32 cellular contexts compared by ENCODE assay signal in genomic region chr16:78447164-78447563, GRCh38.
"Had no signal": no experiment of that assay in that cellular context is flagged by ENCODE, and none has a peak within 500 bp of the region (broad histone marks: within the 10 kb centered on the region; RNA-seq: fewer than 3 reads in every experiment).

No MANE protein-coding gene starts in this region.

- H3K9me3 ChIP-seq: neutrophil, ovary, psoas muscle, spleen, thoracic aorta, thyroid gland, tibial nerve, upper lobe of left lung, vagina had no signal

- H3K27ac Mint-ChIP-seq: naive thymus-derived CD4-positive, alpha-beta T cell; natural killer cell; nephron progenitor cell; progenitor cell of endocrine pancreas; stimulated activated memory B cell treated with anti-CD40 and anti-IgM and Interleukin-4, amounts not matched to agents 10 μg/mL and 1 μg/mL and 100 μg/mL, for 72 hours; stimulated activated naive CD8-positive, alpha-beta T cell treated with anti-CD3 and anti-CD28 coated beads, Interleukin-15, amount 100 ng/mL, for 72 hours had no signal

- FAIRE-seq: urothelium cell line had no signal

- H3K36me3 Mint-ChIP-seq: natural killer cell; stimulated activated memory B cell treated with anti-CD40 and anti-IgM and Interleukin-4, amounts not matched to agents 10 μg/mL and 1 μg/mL and 100 μg/mL, for 72 hours had no signal

- H3K27me3 Mint-ChIP-seq: naive thymus-derived CD4-positive, alpha-beta T cell; progenitor cell of endocrine pancreas; stimulated activated memory B cell treated with anti-CD40 and anti-IgM and Interleukin-4, amounts not matched to agents 10 μg/mL and 1 μg/mL and 100 μg/mL, for 72 hours; stimulated activated naive CD8-positive, alpha-beta T cell treated with anti-CD3 and anti-CD28 coated beads, Interleukin-15, amount 100 ng/mL, for 72 hours had no signal

- H2AFZ ChIP-seq: parathyroid adenoma had no signal

- H3K9me3 Mint-ChIP-seq: natural killer cell; nephron progenitor cell; stimulated activated memory B cell treated with anti-CD40 and anti-IgM and Interleukin-4, amounts not matched to agents 10 μg/mL and 1 μg/mL and 100 μg/mL, for 72 hours; stimulated activated naive CD8-positive, alpha-beta T cell treated with anti-CD3 and anti-CD28 coated beads, Interleukin-15, amount 100 ng/mL, for 72 hours had no signal

- H3K27me3 ChIP-seq: neutrophil, ovary, spleen, thyroid gland, tibial nerve, upper lobe of left lung, vagina had no signal

- H3K9ac ChIP-seq: parathyroid adenoma had no signal

- H3K4me2 ChIP-seq: smooth muscle cell had no signal

- H3K36me3 ChIP-seq: neutrophil, ovary, spleen, thoracic aorta, thyroid gland, tibial nerve, upper lobe of left lung, vagina had no signal

- H3K4me1 ChIP-seq: psoas muscle, spleen, upper lobe of left lung had no signal

- H3K4me3 Mint-ChIP-seq: natural killer cell; nephron progenitor cell; neural crest cell; stimulated activated memory B cell treated with anti-CD40 and anti-IgM and Interleukin-4, amounts not matched to agents 10 μg/mL and 1 μg/mL and 100 μg/mL, for 72 hours; stimulated activated naive CD8-positive, alpha-beta T cell treated with anti-CD3 and anti-CD28 coated beads, Interleukin-15, amount 100 ng/mL, for 72 hours had no signal

- DNase-seq: naive thymus-derived CD4-positive, alpha-beta T cell; natural killer cell; nephron progenitor cell; nucleus accumbens; ovary; posterior cingulate gyrus; psoas muscle; right cardiac atrium; spleen; stimulated activated CD4-positive, alpha-beta T cell treated with anti-CD3 and anti-CD28 coated beads, Interleukin-12 subunit alpha, Interleukin-12 subunit beta, amount 100 ng/mL, for 4 hours; stimulated activated CD4-positive, alpha-beta T cell treated with anti-CD3 and anti-CD28 coated beads, Interleukin-1b, Interleukin-23, amount 100 ng/mL, for 48 hours; stimulated activated CD4-positive, alpha-beta T cell treated with anti-CD3 and anti-CD28 coated beads, Interleukin-4, amount 100 ng/mL, for 1 hour; stimulated activated CD4-positive, alpha-beta T cell treated with anti-CD3 and anti-CD28 coated beads, Interleukin-4, amount 100 ng/mL, for 4 hours; stimulated activated CD8-positive, alpha-beta memory T cell treated with anti-CD3 and anti-CD28 coated beads, Interleukin-4, amount 100 ng/mL, for 48 hours; stimulated activated naive CD4-positive, alpha-beta T cell; stimulated activated naive CD8-positive, alpha-beta T cell treated with anti-CD3 and anti-CD28 coated beads, Interleukin-15, amount 100 ng/mL, for 72 hours; stimulated activated naive CD8-positive, alpha-beta T cell treated with anti-CD3 and anti-CD28 coated beads, Interleukin-15, Interleukin-2, amounts not matched to agents 100 U/mL and 50 U/mL, for 24 hours; thyroid gland; trophoblast cell; upper lobe of left lung had no signal

- ATAC-seq: naive thymus-derived CD4-positive, alpha-beta T cell; natural killer cell; psoas muscle; right cardiac atrium; sciatic nerve; stimulated activated memory B cell treated with anti-CD40 and anti-IgM and Interleukin-4, amounts not matched to agents 10 μg/mL and 1 μg/mL and 100 μg/mL, for 72 hours; stimulated activated naive CD8-positive, alpha-beta T cell treated with anti-CD3 and anti-CD28 coated beads, Interleukin-15, amount 100 ng/mL, for 72 hours; stimulated activated naive CD8-positive, alpha-beta T cell treated with anti-CD3 and anti-CD28 coated beads, Interleukin-15, Interleukin-2, amounts not matched to agents 100 U/mL and 50 U/mL, for 24 hours had no signal

- H3K4me1 Mint-ChIP-seq: stimulated activated memory B cell treated with anti-CD40 and anti-IgM and Interleukin-4, amounts not matched to agents 10 μg/mL and 1 μg/mL and 100 μg/mL, for 72 hours; stimulated activated naive CD8-positive, alpha-beta T cell treated with anti-CD3 and anti-CD28 coated beads, Interleukin-15, amount 100 ng/mL, for 72 hours had no signal

- H3K27ac ChIP-seq: neutrophil, ovary, parathyroid adenoma, psoas muscle, skin epidermis, spleen, thoracic aorta, tibial nerve, upper lobe of left lung, vagina had no signal

- H3K4me3 ChIP-seq: ovary, psoas muscle, skin epidermis, smooth muscle cell, spleen, thoracic aorta, thyroid gland, tibial nerve, upper lobe of left lung, vagina had no signal
